ENCODE assay signal across 26 cellular contexts in genomic region chr7:1678571-1679325, GRCh38. TPM values are rescaled to one million over a fixed set of nuclear protein-coding genes. Genes with fewer than 3 reads are reported as not detected.
DNase-seq lines count a peak whose midpoint lies in the region; ATAC-seq lines count a peak whose summit lies in the region.
"Had no signal": no experiment of that assay in that cellular context is flagged by ENCODE, and none has a peak within 500 bp of the region (broad histone marks: within the 10 kb centered on the region; RNA-seq: fewer than 3 reads in every experiment).

No MANE protein-coding gene starts in this region.

- H3K27me3 Mint-ChIP-seq in activated CD8-positive, alpha-beta memory T cell treated with anti-CD3 and anti-CD28 coated beads, Interleukin-2, amount 10 ng/mL, durations not matched to agents 7 days and 5 days, result peaks cover 18% of the 10 kb centered on the region
- H3K27me3 Mint-ChIP-seq: activated CD8-positive, alpha-beta T cell treated with anti-CD3 and anti-CD28 coated beads for 36 hours had no signal

- H3K27ac ChIP-seq in neuronal stem cell (replicated peaks; ENCODE audit: low read length) (no peak overlapping the region), aorta (ENCODE audit: low read depth in 1 of 2, low read length in 2 of 2) (no peak overlapping the region)
- H3K27ac ChIP-seq: C4-2B, gastroesophageal sphincter, parathyroid adenoma, right lobe of liver had no signal

- no peak overlapping the region for H3K4me3 Mint-ChIP-seq in activated CD8-positive, alpha-beta memory T cell treated with anti-CD3 and anti-CD28 coated beads, Interleukin-2, amount 10 ng/mL, durations not matched to agents 7 days and 5 days
- H3K4me3 Mint-ChIP-seq: activated CD8-positive, alpha-beta T cell treated with anti-CD3 and anti-CD28 coated beads for 36 hours; activated naive CD4-positive, alpha-beta T cell treated with anti-CD3 and anti-CD28 coated beads, Interleukin-2, amount 50 U/mL, for 24 hours; nephron progenitor cell had no signal

- H3K79me1 ChIP-seq in neuronal stem cell (ENCODE audit: low read depth, low read length), result peaks cover 32% of the 10 kb centered on the region

- H3K14ac ChIP-seq in neuronal stem cell (ENCODE audit: low read length), result peak overlapping the region; percentile 56

- no peak overlapping the region for H3K4me2 ChIP-seq in neuronal stem cell (ENCODE audit: insufficient read depth, low read length, poor library complexity, severe bottlenecking)

- no peaks in the 10 kb centered on the region for H3K9me3 Mint-ChIP-seq in activated CD8-positive, alpha-beta memory T cell treated with anti-CD3 and anti-CD28 coated beads, Interleukin-2, amount 10 ng/mL, durations not matched to agents 7 days and 5 days (ENCODE audit: low read depth)
- H3K9me3 Mint-ChIP-seq: activated naive CD4-positive, alpha-beta T cell treated with anti-CD3 and anti-CD28 coated beads, Interleukin-2, amount 50 U/mL, for 24 hours had no signal

- H3K4ac ChIP-seq in neuronal stem cell (ENCODE audit: low read length), result no peak overlapping the region

- peak overlapping the region; percentile 83 for H3K18ac ChIP-seq in neuronal stem cell (ENCODE audit: low read length)

- H3K27ac Mint-ChIP-seq in activated CD8-positive, alpha-beta memory T cell treated with anti-CD3 and anti-CD28 coated beads, Interleukin-2, amount 10 ng/mL, durations not matched to agents 7 days and 5 days, result no peak overlapping the region
- H3K27ac Mint-ChIP-seq: activated CD8-positive, alpha-beta T cell treated with anti-CD3 and anti-CD28 coated beads for 36 hours; activated naive CD4-positive, alpha-beta T cell treated with anti-CD3 and anti-CD28 coated beads, Interleukin-2, amount 50 U/mL, for 24 hours; nephron progenitor cell had no signal

- peak overlapping the region; percentile 60 for H3K9ac ChIP-seq in neuronal stem cell (ENCODE audit: low read depth, low read length, poor library complexity)
- H3K9ac ChIP-seq: parathyroid adenoma had no signal

- H3K4me3 ChIP-seq in neuronal stem cell (ENCODE audit: low read length in 2 of 2) (no peak overlapping the region), aorta (ENCODE audit: low read length in 2 of 2) (no peak overlapping the region)
- H3K4me3 ChIP-seq: gastroesophageal sphincter, right lobe of liver had no signal

- peaks cover 3 to 87% of the 10 kb centered on the region in 2 donors for H3K36me3 ChIP-seq in neuronal stem cell (replicated peaks in 1 of 2; ENCODE audit: control insufficient read depth in 2 of 2, insufficient read depth in 2 of 2, low read length in 2 of 2)
- H3K36me3 ChIP-seq in aorta (ENCODE audit: control insufficient read depth in 1 of 2, insufficient read depth in 2 of 2, low read length in 1 of 2), result no peaks in the 10 kb centered on the region
- H3K36me3 ChIP-seq: gastroesophageal sphincter, right lobe of liver had no signal

- H3K4me1 Mint-ChIP-seq in activated CD8-positive, alpha-beta memory T cell treated with anti-CD3 and anti-CD28 coated beads, Interleukin-2, amount 10 ng/mL, durations not matched to agents 7 days and 5 days, result no peaks in the 10 kb centered on the region
- H3K4me1 Mint-ChIP-seq: activated naive CD4-positive, alpha-beta T cell treated with anti-CD3 and anti-CD28 coated beads, Interleukin-2, amount 50 U/mL, for 24 hours had no signal

- peaks cover 0 to 32% of the 10 kb centered on the region in 2 donors for H3K9me3 ChIP-seq in neuronal stem cell (replicated peaks in 1 of 2; ENCODE audit: control insufficient read depth in 2 of 2, insufficient read depth in 1 of 2, low read depth in 1 of 2, low read length in 2 of 2)
- peaks cover under 1% of the 10 kb centered on the region for H3K9me3 ChIP-seq in aorta (ENCODE audit: control insufficient read depth, low read length)

- no peak overlapping the region for H4K91ac ChIP-seq in neuronal stem cell (ENCODE audit: low read depth, low read length, poor library complexity)

- H2BK12ac ChIP-seq in neuronal stem cell (ENCODE audit: low read length), result peak overlapping the region; percentile 41

- peak overlapping the region; percentile 63 for H2AK5ac ChIP-seq in neuronal stem cell (ENCODE audit: low read depth, low read length)

- H3K27me3 ChIP-seq in neuronal stem cell (ENCODE audit: control insufficient read depth in 3 of 3, insufficient read depth in 3 of 3, low read depth in 1 of 3, low read length in 3 of 3), result no peaks in the 10 kb centered on the region
- H3K27me3 ChIP-seq in aorta (ENCODE audit: control insufficient read depth in 1 of 2, insufficient read depth in 2 of 2, low read length in 1 of 2), result no peaks in the 10 kb centered on the region
- H3K27me3 ChIP-seq: right lobe of liver had no signal

- ATAC-seq in Right ventricle myocardium inferior (no peak), left ventricle myocardium superior (no peak), aorta (ENCODE audit: low FRiP score) (no peak)
- no peak for ATAC-seq in activated CD8-positive, alpha-beta memory T cell treated with anti-CD3 and anti-CD28 coated beads, Interleukin-2, amount 10 ng/mL, durations not matched to agents 7 days and 5 days
- ATAC-seq: activated CD8-positive, alpha-beta T cell treated with anti-CD3 and anti-CD28 coated beads for 36 hours; gastroesophageal sphincter had no signal

- H2BK120ac ChIP-seq in neuronal stem cell (ENCODE audit: low read depth, low read length), result no peak overlapping the region

- intact Hi-C loops in Right ventricle myocardium inferior (cut with DNase I), result no loop called here
- intact Hi-C loops in left ventricle myocardium superior (cut with micrococcal nuclease), result no loop called here
- intact Hi-C loops in aorta (cut with DNase I), result no loop called here

- no peak overlapping the region for H4K8ac ChIP-seq in neuronal stem cell (ENCODE audit: low read depth, low read length)

- no peaks in the 10 kb centered on the region for H3K36me3 Mint-ChIP-seq in activated CD8-positive, alpha-beta memory T cell treated with anti-CD3 and anti-CD28 coated beads, Interleukin-2, amount 10 ng/mL, durations not matched to agents 7 days and 5 days
- H3K36me3 Mint-ChIP-seq: activated naive CD4-positive, alpha-beta T cell treated with anti-CD3 and anti-CD28 coated beads, Interleukin-2, amount 50 U/mL, for 24 hours had no signal

- H2BK15ac ChIP-seq in neuronal stem cell (ENCODE audit: low read length), result no peak overlapping the region

- H2BK5ac ChIP-seq in neuronal stem cell (ENCODE audit: low read length), result no peak overlapping the region

- H3K23ac ChIP-seq in neuronal stem cell (ENCODE audit: low read depth, low read length, poor library complexity), result peak overlapping the region; percentile 89

- CTCF ChIA-PET in activated CD8-positive, alpha-beta memory T cell treated with anti-CD3 and anti-CD28 coated beads, Interleukin-2, amount 10 ng/mL, durations not matched to agents 7 days and 5 days (lab: Charles Lee), result no interaction called here

- WGBS in neuronal stem cell (ENCODE audit: extremely low coverage in 2 of 2, insufficient read length in 2 of 2, insufficient replicate concordance in 1 of 2), 2 donors, result no CpG with 5 or more reads among the region's 30 CpGs
- WGBS in aorta, 2 donors, result 91 to 94% methylated on average over 30 of the region's 30 CpGs

- DNase-seq in Right ventricle myocardium inferior (ENCODE audit: missing footprints), result peak; percentile 55
- no peak for DNase-seq in left ventricle myocardium superior
- peak; percentile 36 for DNase-seq in activated CD8-positive, alpha-beta memory T cell treated with anti-CD3 and anti-CD28 coated beads, Interleukin-2, amount 10 ng/mL, durations not matched to agents 7 days and 5 days
- no peak for DNase-seq in neuronal stem cell (ENCODE audit: low spot score)
- DNase-seq in aorta, result peak; percentile 29 to 55
- no peak for DNase-seq in KG1 (lab: John Stamatoyannopoulos, UW)
- no peak for DNase-seq in NCI-H774 (lab: John Stamatoyannopoulos, UW)
- DNase-seq: ACHN; activated CD4-positive, CD25-positive, alpha-beta regulatory T cell; activated CD8-positive, alpha-beta T cell treated with anti-CD3 and anti-CD28 coated beads for 36 hours; anterior cingulate cortex; caudate nucleus; dermis blood vessel endothelial cell; hippocampal formation; KBM-7; MM.1S; NCI-H1417 treated with DMSO at 0.1 percent for 48 hours; nephron progenitor cell; Right ventricle myocardium superior; trophoblast cell had no signal

- H3K4me1 ChIP-seq in neuronal stem cell (ENCODE audit: control insufficient read depth in 2 of 2, insufficient read depth in 1 of 2, low read depth in 1 of 2, low read length in 2 of 2) (peaks cover 5 to 9% of the 10 kb centered on the region in 2 donors), aorta (ENCODE audit: control insufficient read depth in 1 of 2, insufficient read depth in 2 of 2, low read length in 2 of 2) (no peaks in the 10 kb centered on the region)
- H3K4me1 ChIP-seq: gastroesophageal sphincter, parathyroid adenoma, right lobe of liver had no signal

- H2AFZ ChIP-seq in neuronal stem cell (ENCODE audit: low read length), result no peak overlapping the region
- H2AFZ ChIP-seq: parathyroid adenoma had no signal

RNA-seq across cellular contexts. Expression of gene ELFN1, which starts 8.7 kb away (rescaled TPM):
- 10.7 TPM for total RNA-seq in Right ventricle myocardium inferior
- 12.0 TPM for total RNA-seq in left ventricle myocardium superior
- not detected for total RNA-seq in activated CD8-positive, alpha-beta memory T cell treated with anti-CD3 and anti-CD28 coated beads, Interleukin-2, amount 10 ng/mL, durations not matched to agents 7 days and 5 days
- polyA plus RNA-seq in neuronal stem cell (2013, experiment 1 of 2), result 15.6 TPM
- polyA plus RNA-seq in neuronal stem cell (2013, experiment 2 of 2), result 16.3 TPM
- total RNA-seq in aorta, result 1 to 10 TPM; 1.2 to 4.8 TPM
- under 1 TPM in 1 of 2 donors, not detected in 1; 0.13 TPM for polyA plus RNA-seq in aorta
- total RNA-seq: OCI-LY7 had no signal

Comparison
In these comparisons a context has a peak if more than half of its experiments do, and no peak if none do; other contexts are left out.
1. DNase-seq: peak in Right ventricle myocardium inferior (single experiment), activated CD8-positive, alpha-beta memory T cell treated with anti-CD3 and anti-CD28 coated beads, Interleukin-2, amount 10 ng/mL, durations not matched to agents 7 days and 5 days (single experiment) and aorta (2 of 2); none in left ventricle myocardium superior (single experiment), neuronal stem cell (single experiment), KG1 (single experiment) and NCI-H774 (single experiment).